In the genomic region with DNA sequence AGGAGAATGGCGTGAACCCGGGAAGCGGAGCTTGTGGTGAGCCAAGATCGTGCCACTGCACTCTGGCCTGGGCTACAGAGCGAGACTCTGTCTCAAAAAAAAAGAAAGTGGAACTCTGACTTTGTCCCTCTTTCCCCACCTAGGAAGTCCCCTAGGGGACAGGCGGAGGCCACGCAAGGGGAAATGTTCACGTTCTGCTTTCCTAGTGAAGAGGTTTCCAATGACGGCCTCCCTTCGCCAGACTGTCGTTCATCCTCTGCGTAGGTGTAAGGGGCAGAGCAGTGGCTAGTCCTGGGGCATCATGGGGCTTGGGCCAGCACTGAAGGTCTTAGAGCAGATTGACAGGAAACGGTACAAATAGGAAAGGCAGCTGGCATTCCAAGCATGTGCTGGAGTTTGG, we compare ENCODE assay signal across 24 cellular contexts. TPM values are rescaled to one million over a fixed set of nuclear protein-coding genes. Genes with fewer than 3 reads are reported as not detected.
DNase-seq lines count a peak whose midpoint lies in the region; ATAC-seq and TF ChIP-seq lines count a peak whose summit lies in the region.
"Had no signal": no experiment of that assay in that cellular context is flagged by ENCODE, and none has a peak within 500 bp of the region (broad histone marks: within the 10 kb centered on the region; RNA-seq: fewer than 3 reads in every experiment).

No MANE protein-coding gene starts in this region.

- H3K4me1 ChIP-seq in naive thymus-derived CD4-positive, alpha-beta T cell (ENCODE audit: control insufficient read depth in 2 of 2, insufficient read depth in 2 of 2, low read length in 2 of 2), result no peaks in the 10 kb centered on the region
- no peaks in the 10 kb centered on the region for H3K4me1 ChIP-seq in upper lobe of right lung
- no peaks in the 10 kb centered on the region for H3K4me1 ChIP-seq in effector memory CD4-positive, alpha-beta T cell (ENCODE audit: control insufficient read depth, insufficient read depth, low read length, poor library complexity, severe bottlenecking)
- H3K4me1 ChIP-seq: HAP-1 had no signal

- no peak for DNase-seq in activated naive CD4-positive, alpha-beta T cell (lab: John Stamatoyannopoulos, UW)
- DNase-seq in naive thymus-derived CD4-positive, alpha-beta T cell, result no peak
- DNase-seq in upper lobe of right lung (peak; percentile 72), NCI-H187 (lab: John Stamatoyannopoulos, UW) (no peak), hippocampal formation (lab: John Stamatoyannopoulos, UW) (no peak)
- no peak for DNase-seq in effector memory CD4-positive, alpha-beta T cell
- DNase-seq: Caco-2; CD8-positive, alpha-beta T cell; GOT3; HFFc6; KBM-7; MV-4-11; NCI-H1105; NCI-H146; NCI-H2029; NCI-H446; NCI-H524 treated with DMSO at 0.1 percent for 48 hours; NCI-H774; NK-92 treated with Interleukin-12 subunit alpha and Interleukin-12 subunit beta, amount 100 ng/mL, for 24 hours; PC-3 had no signal

- intact Hi-C loops in dendritic cell treated with granulocyte-macrophage colony-stimulating factor and Interleukin-4, amounts not matched to agents 40 ng/mL and 50 ng/mL, for 4 days (cut with micrococcal nuclease), result no loop called here
- intact Hi-C loops in naive thymus-derived CD4-positive, alpha-beta T cell (cut with micrococcal nuclease), result no loop called here
- intact Hi-C loops in upper lobe of right lung (cut with DNase I), result no loop called here

- no peak overlapping the region for H3K27ac ChIP-seq in naive thymus-derived CD4-positive, alpha-beta T cell (ENCODE audit: low read depth, low read length)
- H3K27ac ChIP-seq in upper lobe of right lung, result no peak overlapping the region
- no peak overlapping the region for H3K27ac ChIP-seq in effector memory CD4-positive, alpha-beta T cell (ENCODE audit: insufficient read depth, low read length, poor library complexity, severe bottlenecking)
- H3K27ac ChIP-seq: BLaER1 treated with 17β-estradiol and CSF1 and Interleukin-3, amounts not matched to agents 10 nM and 100 nM had no signal

- H3K4me3 ChIP-seq in naive thymus-derived CD4-positive, alpha-beta T cell (ENCODE audit: low read length), result no peak overlapping the region
- H3K4me3 ChIP-seq in upper lobe of right lung, result no peak overlapping the region
- no peak overlapping the region for H3K4me3 ChIP-seq in effector memory CD4-positive, alpha-beta T cell (ENCODE audit: insufficient read depth, low read depth, low read length, poor library complexity, severe bottlenecking)
- H3K4me3 ChIP-seq: BLaER1 treated with 17β-estradiol and CSF1 and Interleukin-3, amounts not matched to agents 10 nM and 100 nM; HAP-1 had no signal

- no peak for TF ChIP-seq CTCF in upper lobe of right lung (IDR thresholded peaks at IDR 0.05)

- ATAC-seq in naive thymus-derived CD4-positive, alpha-beta T cell, result peak; percentile 65
- ATAC-seq in upper lobe of right lung, result peak; percentile 93
- ATAC-seq: CD8-positive, alpha-beta T cell; PC-3 had no signal

- no peaks in the 10 kb centered on the region for H3K9me3 ChIP-seq in naive thymus-derived CD4-positive, alpha-beta T cell (ENCODE audit: control insufficient read depth in 2 of 3, low read length in 3 of 3)
- H3K9me3 ChIP-seq in upper lobe of right lung, result no peaks in the 10 kb centered on the region
- H3K9me3 ChIP-seq in effector memory CD4-positive, alpha-beta T cell (ENCODE audit: control insufficient read depth, low read length), result no peaks in the 10 kb centered on the region
- H3K9me3 ChIP-seq: BLaER1 treated with 17β-estradiol and CSF1 and Interleukin-3, amounts not matched to agents 10 nM and 100 nM; Caco-2; HAP-1 had no signal

- H3K4me1 Mint-ChIP-seq in activated naive CD4-positive, alpha-beta T cell treated with anti-CD3 and anti-CD28 coated beads, Interleukin-2, amount 50 U/mL, for 24 hours, result peaks cover 3% of the 10 kb centered on the region
- H3K4me1 Mint-ChIP-seq in dendritic cell treated with granulocyte-macrophage colony-stimulating factor and Interleukin-4, amounts not matched to agents 40 ng/mL and 50 ng/mL, for 4 days (ENCODE audit: low read depth), result peaks cover 55% of the 10 kb centered on the region
- peaks cover 5 to 22% (median 14%) of the 10 kb centered on the region in 7 donors for H3K4me1 Mint-ChIP-seq in naive thymus-derived CD4-positive, alpha-beta T cell

- H3K36me3 ChIP-seq in naive thymus-derived CD4-positive, alpha-beta T cell (ENCODE audit: control insufficient read depth in 2 of 3, insufficient read depth in 3 of 3, low read length in 3 of 3), result peaks cover 0 to 3% (median 0%) of the 10 kb centered on the region in 3 experiments
- no peaks in the 10 kb centered on the region for H3K36me3 ChIP-seq in upper lobe of right lung
- H3K36me3 ChIP-seq in effector memory CD4-positive, alpha-beta T cell (ENCODE audit: control insufficient read depth, insufficient read depth, low read length), result peaks cover 9% of the 10 kb centered on the region
- H3K36me3 ChIP-seq: HAP-1 had no signal

- H3K27me3 Mint-ChIP-seq in activated naive CD4-positive, alpha-beta T cell treated with anti-CD3 and anti-CD28 coated beads, Interleukin-2, amount 50 U/mL, for 24 hours, result no peaks in the 10 kb centered on the region
- no peaks in the 10 kb centered on the region for H3K27me3 Mint-ChIP-seq in dendritic cell treated with granulocyte-macrophage colony-stimulating factor and Interleukin-4, amounts not matched to agents 40 ng/mL and 50 ng/mL, for 4 days
- no peaks in the 10 kb centered on the region for H3K27me3 Mint-ChIP-seq in naive thymus-derived CD4-positive, alpha-beta T cell

- no peak overlapping the region for H3K4me3 Mint-ChIP-seq in activated naive CD4-positive, alpha-beta T cell treated with anti-CD3 and anti-CD28 coated beads, Interleukin-2, amount 50 U/mL, for 24 hours
- H3K4me3 Mint-ChIP-seq in dendritic cell treated with granulocyte-macrophage colony-stimulating factor and Interleukin-4, amounts not matched to agents 40 ng/mL and 50 ng/mL, for 4 days, result peak overlapping the region; percentile 9
- H3K4me3 Mint-ChIP-seq in naive thymus-derived CD4-positive, alpha-beta T cell, result no peak overlapping the region
- H3K4me3 Mint-ChIP-seq: CD8-positive, alpha-beta T cell; HFFc6 had no signal

- CTCF ChIA-PET in naive thymus-derived CD4-positive, alpha-beta T cell (lab: Charles Lee), result no interaction called here

- no peaks in the 10 kb centered on the region for H3K9me3 Mint-ChIP-seq in activated naive CD4-positive, alpha-beta T cell treated with anti-CD3 and anti-CD28 coated beads, Interleukin-2, amount 50 U/mL, for 24 hours
- no peaks in the 10 kb centered on the region for H3K9me3 Mint-ChIP-seq in dendritic cell treated with granulocyte-macrophage colony-stimulating factor and Interleukin-4, amounts not matched to agents 40 ng/mL and 50 ng/mL, for 4 days
- H3K9me3 Mint-ChIP-seq in naive thymus-derived CD4-positive, alpha-beta T cell, result no peaks in the 10 kb centered on the region
- H3K9me3 Mint-ChIP-seq: CD8-positive, alpha-beta T cell; HFFc6 had no signal

- H3K36me3 Mint-ChIP-seq in activated naive CD4-positive, alpha-beta T cell treated with anti-CD3 and anti-CD28 coated beads, Interleukin-2, amount 50 U/mL, for 24 hours, result peaks cover 8% of the 10 kb centered on the region
- H3K36me3 Mint-ChIP-seq in dendritic cell treated with granulocyte-macrophage colony-stimulating factor and Interleukin-4, amounts not matched to agents 40 ng/mL and 50 ng/mL, for 4 days (ENCODE audit: low read depth), result peaks cover 53% of the 10 kb centered on the region
- H3K36me3 Mint-ChIP-seq in naive thymus-derived CD4-positive, alpha-beta T cell, result peaks cover 0 to 22% (median 7%) of the 10 kb centered on the region in 5 donors

- H3K27ac Mint-ChIP-seq in activated naive CD4-positive, alpha-beta T cell treated with anti-CD3 and anti-CD28 coated beads, Interleukin-2, amount 50 U/mL, for 24 hours, result peak overlapping the region; percentile 41
- peak overlapping the region; percentile 74 for H3K27ac Mint-ChIP-seq in dendritic cell treated with granulocyte-macrophage colony-stimulating factor and Interleukin-4, amounts not matched to agents 40 ng/mL and 50 ng/mL, for 4 days
- H3K27ac Mint-ChIP-seq in naive thymus-derived CD4-positive, alpha-beta T cell, result no peak overlapping the region
- H3K27ac Mint-ChIP-seq: CD8-positive, alpha-beta T cell; HFFc6 had no signal

- POLR2A ChIA-PET in naive thymus-derived CD4-positive, alpha-beta T cell (lab: Charles Lee), result no interaction called here

- no peaks in the 10 kb centered on the region for H3K27me3 ChIP-seq in naive thymus-derived CD4-positive, alpha-beta T cell (ENCODE audit: control insufficient read depth in 2 of 2, insufficient read depth in 2 of 2, low read length in 2 of 2)
- no peaks in the 10 kb centered on the region for H3K27me3 ChIP-seq in upper lobe of right lung
- H3K27me3 ChIP-seq in effector memory CD4-positive, alpha-beta T cell (replicated peaks; ENCODE audit: control insufficient read depth, insufficient read depth, low read length, poor library complexity, severe bottlenecking), result no peaks in the 10 kb centered on the region
- H3K27me3 ChIP-seq: BLaER1 treated with 17β-estradiol and CSF1 and Interleukin-3, amounts not matched to agents 10 nM and 100 nM had no signal

RNA-seq across cellular contexts. Expression of a gene that starts 30.6 kb away (rescaled TPM):
- 10 to 100 TPM; 10.7 to 17.5 (median 16.1) TPM for total RNA-seq in naive thymus-derived CD4-positive, alpha-beta T cell
- 10 to 100 TPM in 1 of 2 donors, 1 to 10 TPM in 1; 2.9 to 10.8 TPM for polyA plus RNA-seq in naive thymus-derived CD4-positive, alpha-beta T cell
- 13.5 TPM for total RNA-seq in upper lobe of right lung

RNA-seq across cellular contexts. Expression of a gene that starts 31.8 kb away (rescaled TPM):
- total RNA-seq in naive thymus-derived CD4-positive, alpha-beta T cell, result 10 to 100 TPM; 47.5 to 69.4 (median 58.9) TPM
- polyA plus RNA-seq in naive thymus-derived CD4-positive, alpha-beta T cell, result 10 to 100 TPM; 49.8 to 66.0 TPM
- total RNA-seq in upper lobe of right lung, result 92.5 TPM

Comparison
In these comparisons a context has a peak if more than half of its experiments do, and no peak if none do; other contexts are left out.
1. H3K27ac Mint-ChIP-seq: peak in activated naive CD4-positive, alpha-beta T cell treated with anti-CD3 and anti-CD28 coated beads, Interleukin-2, amount 50 U/mL, for 24 hours (single experiment) and dendritic cell treated with granulocyte-macrophage colony-stimulating factor and Interleukin-4, amounts not matched to agents 40 ng/mL and 50 ng/mL, for 4 days (single experiment); none in naive thymus-derived CD4-positive, alpha-beta T cell (0 of 9).